Comparison of ENCODE assay signal across 1 cellular context in genomic region chr3:41158947-41159346, GRCh38.
TF ChIP-seq lines count a peak whose summit lies in the region.

No MANE protein-coding gene starts in this region.

TF ChIP-seq in WTC11, 78 proteins besides CTCF, POLR2A, EP300 and RAD21 (continued from another document):
- TF ChIP-seq ZNF281 (CRISPR knock-in tag; IDR thresholded peaks at IDR 0.05), result no peak
